In genomic region chr6:150243620-150244314, GRCh38 we compare ENCODE assay signal across 24 cellular contexts.
DNase-seq lines count a peak whose midpoint lies in the region; ATAC-seq and TF ChIP-seq lines count a peak whose summit lies in the region.
"Had no signal": no experiment of that assay in that cellular context is flagged by ENCODE, and none has a peak within 500 bp of the region (broad histone marks: within the 10 kb centered on the region; RNA-seq: fewer than 3 reads in every experiment).

No MANE protein-coding gene starts in this region.

- no peaks in the 10 kb centered on the region for H3K79me1 ChIP-seq in IMR-90 (ENCODE audit: low read depth in 1 of 2, low read length in 2 of 2)

- no TSS peak for BruUV-seq in IMR-90 (replicated peaks; lab: Mats Ljungman, UMichigan)

- no peaks in the 10 kb centered on the region for H3K27me3 ChIP-seq in IMR-90 (ENCODE audit: control insufficient read depth, insufficient read depth, low read length)

- dilution Hi-C loops in IMR-90 (cut with HindIII; ENCODE audit: low sequenced_read_pairs, unreplicated experiment): no loop called here

- no peak overlapping the region for H3K4me3 ChIP-seq in IMR-90 (ENCODE audit: insufficient read depth, low read depth, low read length)
- no peak overlapping the region for H3K4me3 ChIP-seq in fibroblast of villous mesenchyme (ENCODE audit: low read depth, low read length)
- H3K4me3 ChIP-seq: GM12878 had no signal

- no peaks in the 10 kb centered on the region for H3K9me1 ChIP-seq in IMR-90 (ENCODE audit: insufficient read depth, low read length)

- no peak overlapping the region for H2AFZ ChIP-seq in IMR-90 (replicated peaks; ENCODE audit: low read length, poor library complexity)

- no peak overlapping the region for H2AK9ac ChIP-seq in IMR-90 (replicated peaks; ENCODE audit: low read depth, low read length, poor library complexity)

- DNase-seq in EH (ENCODE audit: low read depth) (peak; percentile 73), IMR-90 (peak; percentile 44), fibroblast of villous mesenchyme (ENCODE audit: low read depth) (peak; percentile 24), NCI-H82 treated with DMSO at 0.1 percent for 48 hours (lab: John Stamatoyannopoulos, UW; ENCODE audit: unreplicated experiment) (no peak), hippocampal formation (lab: John Stamatoyannopoulos, UW) (no peak)
- DNase-seq: AML-193; CD8-positive, alpha-beta memory T cell; H9; MV-4-11; NCI-H1694; NCI-H2081 treated with DMSO at 0.1 percent for 48 hours; NCI-H2171 treated with DMSO at 0.1 percent for 48 hours; NCI-H524 treated with DMSO at 0.1 percent for 48 hours; NCI-H82; SHP77; SW 1271; T-helper 17 cell had no signal

- no peak overlapping the region for H3K23ac ChIP-seq in IMR-90 (ENCODE audit: low read depth, low read length)

- H2BK120ac ChIP-seq in IMR-90 (ENCODE audit: low read depth, low read length): no peak overlapping the region

- H3K4me2 ChIP-seq in IMR-90 (ENCODE audit: low read depth, low read length): peak overlapping the region; percentile 23; the same call in 1 of the 2 replicates
- H3K4me2 ChIP-seq: KMS-11 had no signal

- H4K8ac ChIP-seq in IMR-90 (ENCODE audit: low read depth in 2 of 2, low read length in 2 of 2): no peak overlapping the region

- no peak overlapping the region for H4K91ac ChIP-seq in IMR-90 (ENCODE audit: insufficient read depth, low read depth, low read length)

- CTCF ChIA-PET in IMR-90 (lab: Yijun Ruan, JAX): no interaction called here

- H3K36me3 ChIP-seq in IMR-90 (ENCODE audit: control insufficient read depth, insufficient read depth, low read length): no peaks in the 10 kb centered on the region

- intact Hi-C loops in IMR-90 (cut with micrococcal nuclease): no loop called here

- H3K14ac ChIP-seq in IMR-90 (replicated peaks; ENCODE audit: low read depth, low read length): no peak overlapping the region

- no peak for TF ChIP-seq RAD21 in IMR-90 (IDR thresholded peaks at IDR 0.05; ENCODE audit: low read length)

- no peak overlapping the region for H2AK5ac ChIP-seq in IMR-90 (ENCODE audit: low read depth, low read length)

- POLR2A ChIA-PET in IMR-90 (lab: Charles Lee; ENCODE audit: unreplicated experiment): no interaction called here

- no peak overlapping the region for H4K5ac ChIP-seq in IMR-90 (ENCODE audit: low read depth, low read length)

- no peak overlapping the region for H3K56ac ChIP-seq in IMR-90 (ENCODE audit: extremely low read depth, insufficient read depth, low read length)

- no peaks in the 10 kb centered on the region for H4K20me1 ChIP-seq in IMR-90 (ENCODE audit: insufficient read depth, low read length)

- in situ Hi-C loops in IMR-90 (cut with MboI; ENCODE audit: low sequenced_read_pairs): no loop called here

- no peak overlapping the region for H2BK15ac ChIP-seq in IMR-90 (ENCODE audit: low read depth, low read length)

- H3K9me3 ChIP-seq in IMR-90 (ENCODE audit: control insufficient read depth, insufficient read depth, low read length): no peaks in the 10 kb centered on the region; the same call in 1 of the 2 replicates

- H2BK5ac ChIP-seq in IMR-90 (ENCODE audit: low read depth, low read length, poor library complexity, severe bottlenecking): no peak overlapping the region

- no peak overlapping the region for H3K4ac ChIP-seq in IMR-90 (ENCODE audit: low read depth, low read length)

- no peak overlapping the region for H2BK20ac ChIP-seq in IMR-90 (ENCODE audit: low read depth, low read length)

- peak overlapping the region; percentile 25; the same call in 1 of the 2 replicates for H3K18ac ChIP-seq in IMR-90 (ENCODE audit: low read depth, low read length)

- WGBS in IMR-90 (ENCODE audit: extremely low coverage in 2 of 2, insufficient read length in 1 of 2), 2 experiments: 100% methylated on average over 1 of the region's 2 CpGs; no CpG with 5 or more reads in 1 of the 2 experiments

- TF ChIP-seq POLR2A in IMR-90 (IDR thresholded peaks at IDR 0.05; ENCODE audit: low read depth, low read length): no peak

- ATAC-seq in IMR-90 (ENCODE audit: low read depth): peak; percentile 42; the same call in 1 of the 2 replicates
- no peak for ATAC-seq in HG02938 (IDR thresholded peaks at IDR 0.05; ENCODE audit: unreplicated experiment)
- ATAC-seq in GM18870 (IDR thresholded peaks at IDR 0.05; ENCODE audit: unreplicated experiment): no peak
- ATAC-seq: GM12878, HepG2, T-helper 17 cell had no signal

- TF ChIP-seq CTCF in IMR-90 (conservative IDR thresholded peaks at IDR 0.05; ENCODE audit: low read depth, low read length) (no peak), fibroblast of villous mesenchyme (IDR thresholded peaks at IDR 0.05; ENCODE audit: insufficient read depth, low read depth, low read length) (no peak)

- no peak overlapping the region for H3K9ac ChIP-seq in IMR-90 (ENCODE audit: low read depth, low read length)
- H3K9ac ChIP-seq: KMS-11 had no signal

- no peak overlapping the region for H3K27ac ChIP-seq in IMR-90 (ENCODE audit: insufficient read depth, low read length)
- H3K27ac ChIP-seq: C4-2B, HL-60, KMS-11 had no signal

- no peaks in the 10 kb centered on the region for H3K4me1 ChIP-seq in IMR-90 (ENCODE audit: control insufficient read depth, insufficient read depth, low read length)

TF ChIP-seq in IMR-90, 13 proteins besides CTCF, POLR2A, EP300 and RAD21:
- TF ChIP-seq MAZ (IDR thresholded peaks at IDR 0.05; ENCODE audit: borderline replicate concordance, low read depth, low read length): no peak
- no peak for TF ChIP-seq NFE2L2 (IDR thresholded peaks at IDR 0.05; ENCODE audit: low read depth, low read length)
- TF ChIP-seq BHLHE40 (IDR thresholded peaks at IDR 0.05; ENCODE audit: low read depth, low read length): no peak
- no peak for TF ChIP-seq CHD1 (IDR thresholded peaks at IDR 0.05; ENCODE audit: low read depth, low read length)
- TF ChIP-seq CEBPB (IDR thresholded peaks at IDR 0.05; ENCODE audit: low read depth, low read length): no peak
- no peak for TF ChIP-seq SMC3 (IDR thresholded peaks at IDR 0.05; ENCODE audit: low read depth, low read length)
- TF ChIP-seq, protein P1, sequence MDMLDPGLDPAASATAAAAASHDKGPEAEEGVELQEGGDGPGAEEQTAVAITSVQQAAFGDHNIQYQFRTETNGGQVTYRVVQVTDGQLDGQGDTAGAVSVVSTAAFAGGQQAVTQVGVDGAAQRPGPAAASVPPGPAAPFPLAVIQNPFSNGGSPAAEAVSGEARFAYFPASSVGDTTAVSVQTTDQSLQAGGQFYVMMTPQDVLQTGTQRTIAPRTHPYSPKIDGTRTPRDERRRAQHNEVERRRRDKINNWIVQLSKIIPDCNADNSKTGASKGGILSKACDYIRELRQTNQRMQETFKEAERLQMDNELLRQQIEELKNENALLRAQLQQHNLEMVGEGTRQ (IDR thresholded peaks at IDR 0.05; ENCODE audit: low read depth, low read length): no peak
- TF ChIP-seq FOS (IDR thresholded peaks at IDR 0.05; ENCODE audit: low read depth, low read length): no peak
- no peak for TF ChIP-seq RFX5 (IDR thresholded peaks at IDR 0.05; ENCODE audit: low read depth, low read length)
- TF ChIP-seq, protein P2, sequence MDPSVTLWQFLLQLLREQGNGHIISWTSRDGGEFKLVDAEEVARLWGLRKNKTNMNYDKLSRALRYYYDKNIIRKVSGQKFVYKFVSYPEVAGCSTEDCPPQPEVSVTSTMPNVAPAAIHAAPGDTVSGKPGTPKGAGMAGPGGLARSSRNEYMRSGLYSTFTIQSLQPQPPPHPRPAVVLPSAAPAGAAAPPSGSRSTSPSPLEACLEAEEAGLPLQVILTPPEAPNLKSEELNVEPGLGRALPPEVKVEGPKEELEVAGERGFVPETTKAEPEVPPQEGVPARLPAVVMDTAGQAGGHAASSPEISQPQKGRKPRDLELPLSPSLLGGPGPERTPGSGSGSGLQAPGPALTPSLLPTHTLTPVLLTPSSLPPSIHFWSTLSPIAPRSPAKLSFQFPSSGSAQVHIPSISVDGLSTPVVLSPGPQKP (IDR thresholded peaks at IDR 0.05; ENCODE audit: borderline replicate concordance, low read depth, low read length): no peak
- no peak for TF ChIP-seq MXI1 (IDR thresholded peaks at IDR 0.05; ENCODE audit: borderline replicate concordance, low read depth, low read length)
- TF ChIP-seq RCOR1 (IDR thresholded peaks at IDR 0.05; ENCODE audit: insufficient replicate concordance, low read length): no peak
- no peak for TF ChIP-seq MAFK (IDR thresholded peaks at IDR 0.05; ENCODE audit: low read depth, low read length)

Comparison
In these comparisons a context has a peak if more than half of its experiments do, and no peak if none do; other contexts are left out.
1. DNase-seq: peak in EH (single experiment), IMR-90 (single experiment) and fibroblast of villous mesenchyme (single experiment); none in NCI-H82 treated with DMSO at 0.1 percent for 48 hours (single experiment) and hippocampal formation (0 of 2).